Comparison of ENCODE assay signal across 8 cellular contexts in genomic region chr7:5419523-5420107, GRCh38. TPM values are rescaled to one million over a fixed set of nuclear protein-coding genes. Genes with fewer than 3 reads are reported as not detected.
DNase-seq lines count a peak whose midpoint lies in the region; ATAC-seq and TF ChIP-seq lines count a peak whose summit lies in the region.

No MANE protein-coding gene starts in this region.

- H3K4me2 ChIP-seq in parathyroid adenoma (ENCODE audit: low read length) = peak overlapping the region; percentile 100

- 0% methylated on average over 12 of the region's 44 CpGs; no CpG with 5 or more reads in 1 of the 2 donors for WGBS in gastroesophageal sphincter (ENCODE audit: low coverage in 1 of 2), 2 donors

- peaks cover 72% of the 10 kb centered on the region for H3K79me2 ChIP-seq in parathyroid adenoma

- no peak overlapping the region for H2AFZ ChIP-seq in parathyroid adenoma

- H3K36me3 ChIP-seq in gastroesophageal sphincter (peaks cover 0 to 12% of the 10 kb centered on the region in 2 donors), parathyroid adenoma (ENCODE audit: control insufficient read depth, insufficient read depth, low read length) (no peaks in the 10 kb centered on the region)

- DNase-seq in D341Med (ENCODE audit: low spot score) = peak; percentile 38
- DNase-seq in SW480 (ENCODE audit: low spot score) = peak; percentile 30
- DNase-seq in COLO829 (ENCODE audit: low spot score) = no peak
- DNase-seq in NCI-H1930 (lab: John Stamatoyannopoulos, UW) = no peak

- no peaks in the 10 kb centered on the region for H3K9me3 ChIP-seq in gastroesophageal sphincter
- no peaks in the 10 kb centered on the region for H3K9me3 ChIP-seq in parathyroid adenoma (ENCODE audit: control insufficient read depth, low read length)

- TF ChIP-seq CTCF in gastroesophageal sphincter (IDR thresholded peaks at IDR 0.05) = no peak
- no peak for TF ChIP-seq CTCF in parathyroid adenoma (IDR thresholded peaks at IDR 0.05)

- TF ChIP-seq POLR2A in gastroesophageal sphincter (IDR thresholded peaks at IDR 0.05) = peak in 1 of 2 donors; percentile 10

- H3K9ac ChIP-seq in parathyroid adenoma = peak overlapping the region; percentile 89

- no peak for TF ChIP-seq EP300 in gastroesophageal sphincter (IDR thresholded peaks at IDR 0.05)

- H3K4me1 ChIP-seq in gastroesophageal sphincter (peaks cover 0 to 47% (median 13%) of the 10 kb centered on the region in 3 donors), parathyroid adenoma (peaks cover 10% of the 10 kb centered on the region)

- no peaks in the 10 kb centered on the region for H3K27me3 ChIP-seq in gastroesophageal sphincter
- no peaks in the 10 kb centered on the region for H3K27me3 ChIP-seq in parathyroid adenoma (ENCODE audit: control insufficient read depth, insufficient read depth, low read length)

- H3K27ac ChIP-seq in gastroesophageal sphincter = peak overlapping the region; percentile 93 to 100 (median 100)
- peak overlapping the region; percentile 100 for H3K27ac ChIP-seq in parathyroid adenoma

- ATAC-seq in gastroesophageal sphincter = no peak
- no peak for ATAC-seq in HG02840 (IDR thresholded peaks at IDR 0.05; ENCODE audit: low FRiP score, unreplicated experiment)
- ATAC-seq in HG03378 (IDR thresholded peaks at IDR 0.05; ENCODE audit: unreplicated experiment) = no peak

- H3K4me3 ChIP-seq in gastroesophageal sphincter (peak overlapping the region; percentile 82 to 98), parathyroid adenoma (ENCODE audit: low read depth, low read length) (peak overlapping the region; percentile 86)

RNA-seq across cellular contexts. Expression of gene TNRC18, which starts 4.0 kb away (rescaled TPM):
- total RNA-seq in gastroesophageal sphincter = 100 to 1,000 TPM in 3 of 4 donors, 10 to 100 TPM in 1; 87.6 to 218 (median 124) TPM

Comparison
In these comparisons a context has a peak if more than half of its experiments do, and no peak if none do; other contexts are left out.
1. DNase-seq: peak in D341Med (single experiment) and SW480 (single experiment); none in COLO829 (single experiment) and NCI-H1930 (0 of 2).